ENCODE assay signal across 29 cellular contexts in the genomic region with DNA sequence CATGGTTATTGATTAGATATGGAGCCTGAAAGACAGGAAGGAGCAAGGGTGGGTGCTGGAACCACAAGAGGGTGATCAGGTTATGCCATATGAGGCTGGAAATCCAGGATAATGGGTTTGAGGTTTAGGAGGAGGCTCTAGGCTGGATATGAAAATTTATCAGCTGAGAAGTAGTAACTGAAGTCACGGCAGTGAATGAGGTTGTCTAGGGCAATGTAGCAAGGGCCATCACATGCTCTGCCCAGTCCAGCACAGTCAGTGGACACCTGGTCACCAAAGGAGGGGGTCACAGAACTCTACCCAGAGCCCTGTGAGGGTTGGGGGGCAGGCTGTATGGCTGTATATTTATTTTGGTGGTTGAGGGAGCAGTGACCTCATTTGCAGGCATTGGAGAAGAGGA. TPM values are rescaled to one million over a fixed set of nuclear protein-coding genes. Genes with fewer than 3 reads are reported as not detected.
"Had no signal": no experiment of that assay in that cellular context is flagged by ENCODE, and none has a peak within 500 bp of the region (broad histone marks: within the 10 kb centered on the region; RNA-seq: fewer than 3 reads in every experiment).

No MANE protein-coding gene starts in this region.

- H3K9ac ChIP-seq: parathyroid adenoma had no signal

- DNase-seq: cortex of kidney; effector CD4-positive, alpha-beta T cell; erythroblast; esophagus squamous epithelium; foreskin melanocyte; glutamatergic neuron; heart right ventricle; hippocampal formation; mucosa of descending colon; naive B cell; right cardiac atrium; sigmoid colon; stimulated activated CD4-positive, alpha-beta T cell treated with anti-CD3 and anti-CD28 coated beads, Interleukin-4, amount 100 ng/mL, for 4 hours; transverse colon; upper lobe of right lung; uterus had no signal

- H3K27me3 ChIP-seq: esophagus squamous epithelium, upper lobe of right lung, uterus had no signal

- H3K4me3 ChIP-seq: esophagus squamous epithelium, heart right ventricle, lung, mucosa of descending colon, prostate gland, sigmoid colon, thoracic aorta, transverse colon, upper lobe of right lung, uterus had no signal

- ATAC-seq: heart right ventricle; mucosa of descending colon; natural killer cell treated with Interleukin-12 subunit alpha and Interleukin-12 subunit beta and Interleukin-15 and Interleukin-18, amount 100 ng/mL, for 72 hours; right cardiac atrium; stimulated activated memory B cell treated with anti-CD40 and anti-IgM and Interleukin-4, amounts not matched to agents 10 μg/mL and 1 μg/mL and 100 μg/mL, for 72 hours; upper lobe of right lung had no signal

- H3K27ac ChIP-seq: heart right ventricle, neutrophil, parathyroid adenoma, prostate gland, sigmoid colon, thoracic aorta, transverse colon, upper lobe of right lung, uterus had no signal

- H3K36me3 ChIP-seq: esophagus squamous epithelium, heart right ventricle, neutrophil, prostate gland, sigmoid colon, thoracic aorta, transverse colon, upper lobe of right lung, uterus had no signal

- H3K9me3 ChIP-seq: esophagus squamous epithelium, heart right ventricle, mucosa of descending colon, neutrophil, prostate gland, sigmoid colon, thoracic aorta, transverse colon, upper lobe of right lung, uterus had no signal

- H3K4me1 ChIP-seq: parathyroid adenoma, prostate gland, uterus had no signal

- H2AFZ ChIP-seq: parathyroid adenoma had no signal

- H3K79me2 ChIP-seq: parathyroid adenoma had no signal

RNA-seq across cellular contexts. Expression of a gene that starts 10.5 kb away (rescaled TPM):
- total RNA-seq: endothelial cell of umbilical vein; liver; natural killer cell treated with Interleukin-12 subunit alpha and Interleukin-12 subunit beta and Interleukin-15 and Interleukin-18, amount 100 ng/mL, for 72 hours; neural crest cell; omental fat pad; right cardiac atrium; skeletal muscle tissue had no signal
- polyA plus RNA-seq: endothelial cell of umbilical vein, liver had no signal

RNA-seq across cellular contexts. Expression of a gene that starts 28.9 kb away (rescaled TPM):
- total RNA-seq: dermis microvascular lymphatic vessel endothelial cell; endothelial cell of umbilical vein; esophagus squamous epithelium; heart right ventricle; lung; mucosa of descending colon; natural killer cell treated with Interleukin-12 subunit alpha and Interleukin-12 subunit beta and Interleukin-15 and Interleukin-18, amount 100 ng/mL, for 72 hours; neural crest cell; omental fat pad; right cardiac atrium; sigmoid colon; skeletal muscle tissue; thoracic aorta; transverse colon; upper lobe of right lung; uterus had no signal
- polyA plus RNA-seq: endothelial cell of umbilical vein, heart right ventricle, liver, right cardiac atrium, sigmoid colon had no signal
